ENCODE assay signal across 16 cellular contexts in the genomic region with DNA sequence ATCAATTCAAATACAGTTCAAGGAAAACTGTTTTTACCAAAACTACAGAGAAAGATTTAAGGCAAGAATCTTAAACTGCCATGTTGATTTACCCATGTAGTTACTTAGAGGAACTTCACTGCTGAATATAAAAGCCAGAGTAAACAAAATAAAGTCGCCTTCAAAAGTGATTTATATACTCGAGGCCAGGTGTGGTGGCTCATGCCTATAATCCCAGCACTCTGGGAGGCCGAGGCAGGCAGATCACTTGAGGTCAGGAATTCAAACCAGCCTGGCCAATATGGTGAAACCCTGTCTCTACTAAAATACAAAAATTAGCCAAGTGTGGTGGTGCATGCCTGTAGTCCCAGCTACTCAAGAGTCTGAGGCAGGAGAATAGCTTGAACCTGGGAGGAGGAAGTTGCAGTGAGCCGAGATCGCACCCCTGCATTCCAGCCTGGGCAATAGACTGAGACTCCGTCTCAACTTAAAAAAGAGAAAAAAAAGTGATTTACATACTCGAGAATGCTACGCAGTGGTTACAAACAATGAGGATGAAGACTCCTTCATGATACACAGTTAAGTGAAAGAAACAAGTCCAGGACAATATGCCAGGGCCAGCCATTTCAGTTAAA. TPM values are rescaled to one million over a fixed set of nuclear protein-coding genes. Genes with fewer than 3 reads are reported as not detected.
DNase-seq lines count a peak whose midpoint lies in the region; FAIRE-seq and TF ChIP-seq lines count a peak whose summit lies in the region.
"Had no signal": no experiment of that assay in that cellular context is flagged by ENCODE, and none has a peak within 500 bp of the region (broad histone marks: within the 10 kb centered on the region; RNA-seq: fewer than 3 reads in every experiment).

No MANE protein-coding gene starts in this region.

- H3F3A ChIP-seq in GM23248 (ENCODE audit: insufficient read depth): no peaks in the 10 kb centered on the region

- no peaks in the 10 kb centered on the region for H4K20me1 ChIP-seq in GM23248 (ENCODE audit: insufficient read depth)

- H3K4me1 ChIP-seq in transverse colon: peaks cover 0 to 21% (median 3%) of the 10 kb centered on the region in 4 donors
- no peaks in the 10 kb centered on the region for H3K4me1 ChIP-seq in GM23248 (ENCODE audit: insufficient read depth)
- H3K4me1 ChIP-seq in small intestine (ENCODE audit: control insufficient read depth in 2 of 2, insufficient read depth in 1 of 2, low read depth in 1 of 2, low read length in 1 of 2): no peaks in the 10 kb centered on the region
- H3K4me1 ChIP-seq: A549 had no signal

- peaks cover 18% of the 10 kb centered on the region for H3K27me3 ChIP-seq in transverse colon
- H3K27me3 ChIP-seq in GM23248 (replicated peaks; ENCODE audit: insufficient read depth): no peaks in the 10 kb centered on the region; the same call in 1 of the 2 replicates
- peaks cover 0 to 2% of the 10 kb centered on the region in 2 donors for H3K27me3 ChIP-seq in small intestine (ENCODE audit: control insufficient read depth in 2 of 2, insufficient read depth in 2 of 2, low read length in 2 of 2)
- H3K27me3 ChIP-seq: BE2C had no signal

- H3K79me2 ChIP-seq in GM23248 (ENCODE audit: insufficient read depth): no peaks in the 10 kb centered on the region

- TF ChIP-seq RAD21 in Ishikawa (IDR thresholded peaks at IDR 0.05; ENCODE audit: low read depth): no peak

- H3K9me3 ChIP-seq in transverse colon (no peaks in the 10 kb centered on the region), GM23248 (ENCODE audit: low read depth) (no peaks in the 10 kb centered on the region), small intestine (ENCODE audit: control insufficient read depth, low read depth) (no peaks in the 10 kb centered on the region)
- H3K9me3 ChIP-seq: A549, BE2C had no signal

- no peak overlapping the region for H3K9ac ChIP-seq in GM23248

- in situ Hi-C loops in transverse colon (cut with MboI; ENCODE audit: low pct_ligation_motif_present in 1 of 4, low pct_unique_long_range_greater_than_20kb in 1 of 4, low sequenced_read_pairs in 3 of 4) (loop anchor here in 1 of 4 donors (25.0 kb wide), 1 partner anchor 91 kb away; a partner anchor contains a TSS), GM23248 (cut with MboI) (no loop called here)

- H3K9me2 ChIP-seq in GM23248 (ENCODE audit: insufficient read depth): no peaks in the 10 kb centered on the region

- no peak for FAIRE-seq in small intestine (lab: Jason Lieb, UNC)
- FAIRE-seq: A549, GM12891, H1 had no signal

- no peak overlapping the region for H3K4me2 ChIP-seq in GM23248 (ENCODE audit: unreplicated experiment)
- H3K4me2 ChIP-seq: A549 had no signal

- intact Hi-C loops in transverse colon (cut with DNase I; ENCODE audit: low total_unique reads): no loop called here

- H3K27ac ChIP-seq in VCaP: peak overlapping the region; percentile 35; the same call in 1 of the 2 replicates
- H3K27ac ChIP-seq in transverse colon: no peak overlapping the region
- H3K27ac ChIP-seq in GM23248: no peak overlapping the region
- H3K27ac ChIP-seq in small intestine (ENCODE audit: low read depth in 1 of 2, low read length in 1 of 2): no peak overlapping the region
- H3K27ac ChIP-seq: A549, C4-2B had no signal

- WGBS in transverse colon (ENCODE audit: low coverage in 1 of 2), 2 donors: 48 to 55% methylated on average over 5 to 8 of the region's 8 CpGs
- WGBS in GM23248 (ENCODE audit: low coverage in 1 of 2, low lambda C conversion rate in 2 of 2, missing lambda C conversion rate in 2 of 2), 2 experiments: 47 to 54% methylated on average over 8 of the region's 8 CpGs
- 64 to 73% (median 72%) methylated on average over 8 of the region's 8 CpGs for WGBS in small intestine, 3 donors

- DNase-seq in mesenteric fat pad (ENCODE audit: low spot score) (peak; percentile 26), transverse colon (peak; percentile 18), GM23248 (no peak), GDM1 (lab: John Stamatoyannopoulos, UW) (no peak), small intestine (no peak)
- DNase-seq: BE2C; CD4-positive, alpha-beta memory T cell; DMS79; HCEC 1CT; IMR-90 had no signal

- TF ChIP-seq POLR2A in transverse colon (IDR thresholded peaks at IDR 0.05): no peak

- H3K4me3 ChIP-seq in transverse colon (no peak overlapping the region), GM23248 (no peak overlapping the region), small intestine (ENCODE audit: low read depth in 1 of 2, low read length in 2 of 2) (no peak overlapping the region)
- H3K4me3 ChIP-seq: A549 had no signal

- H3K36me3 ChIP-seq in transverse colon: no peaks in the 10 kb centered on the region
- no peaks in the 10 kb centered on the region for H3K36me3 ChIP-seq in GM23248 (ENCODE audit: low read depth)
- H3K36me3 ChIP-seq in small intestine (ENCODE audit: control insufficient read depth in 2 of 2, insufficient read depth in 2 of 2, low read length in 2 of 2): no peaks in the 10 kb centered on the region
- H3K36me3 ChIP-seq: BE2C had no signal

- peak; percentile 55; the same call in 1 of the 2 replicates for TF ChIP-seq EP300 in Ishikawa (IDR thresholded peaks at IDR 0.05; ENCODE audit: borderline replicate concordance)
- no peak for TF ChIP-seq EP300 in transverse colon (IDR thresholded peaks at IDR 0.05; ENCODE audit: low read depth)

- H2AFZ ChIP-seq in GM23248: no peak overlapping the region

- no peak for TF ChIP-seq CTCF in VCaP (conservative IDR thresholded peaks at IDR 0.05)
- no peak for TF ChIP-seq CTCF in transverse colon (IDR thresholded peaks at IDR 0.05)

TF ChIP-seq in Ishikawa, 13 proteins besides CTCF, POLR2A, EP300 and RAD21:
- peak; percentile 83 for TF ChIP-seq TCF12 (IDR thresholded peaks at IDR 0.05; ENCODE audit: low read depth)
- peak; percentile 70; the same call in 1 of the 2 replicates for TF ChIP-seq TEAD4 (IDR thresholded peaks at IDR 0.05)
- TF ChIP-seq, protein P1, sequence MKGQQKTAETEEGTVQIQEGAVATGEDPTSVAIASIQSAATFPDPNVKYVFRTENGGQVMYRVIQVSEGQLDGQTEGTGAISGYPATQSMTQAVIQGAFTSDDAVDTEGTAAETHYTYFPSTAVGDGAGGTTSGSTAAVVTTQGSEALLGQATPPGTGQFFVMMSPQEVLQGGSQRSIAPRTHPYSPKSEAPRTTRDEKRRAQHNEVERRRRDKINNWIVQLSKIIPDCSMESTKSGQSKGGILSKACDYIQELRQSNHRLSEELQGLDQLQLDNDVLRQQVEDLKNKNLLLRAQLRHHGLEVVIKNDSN (IDR thresholded peaks at IDR 0.05): no peak
- TF ChIP-seq YY1 (IDR thresholded peaks at IDR 0.05; ENCODE audit: low read depth): no peak
- peak; percentile 1; the same call in 1 of the 2 replicates for TF ChIP-seq NFIC (IDR thresholded peaks at IDR 0.05)
TF ChIP-seq in Ishikawa: peak in this region for 3.

RNA-seq across cellular contexts. Expression of a gene that starts 54.1 kb away (rescaled TPM):
- total RNA-seq in mesenteric fat pad (23.5 TPM), transverse colon (10 to 100 TPM in 3 of 4 donors, 1 to 10 TPM in 1; 7.6 to 21.6 (median 14.9) TPM)
- total RNA-seq in GM23248 (2014; rRNA removed; shearing (Covaris generic)): 42.8 and 43.3 TPM in 2 replicates
- polyA plus RNA-seq in GM23248 (2016; fragmentation: Nextera tagmentation; extraction: Ambion mirVana) (34.1 and 39.1 TPM in 2 replicates), small intestine (1 to 10 TPM; 6.8 to 7.6 (median 7.3) TPM)

Comparison
In these comparisons a context has a peak if more than half of its experiments do, and no peak if none do; other contexts are left out.
1. DNase-seq: peak in mesenteric fat pad (single experiment) and transverse colon (single experiment); none in GM23248 (single experiment), GDM1 (single experiment) and small intestine (single experiment).